Comparison of ENCODE assay signal across 26 cellular contexts in genomic region chr20:57240850-57241429, GRCh38. TPM values are rescaled to one million over a fixed set of nuclear protein-coding genes. Genes with fewer than 3 reads are reported as not detected.
"Had no signal": no experiment of that assay in that cellular context is flagged by ENCODE, and none has a peak within 500 bp of the region (broad histone marks: within the 10 kb centered on the region; RNA-seq: fewer than 3 reads in every experiment).

No MANE protein-coding gene starts in this region.

- DNase-seq: activated CD4-positive, alpha-beta T cell treated with anti-CD3 and anti-CD28 coated beads for 1 hour; activated CD4-positive, alpha-beta T cell treated with anti-CD3 and anti-CD28 coated beads, Interleukin-2, amount 50 U/mL, for 4 hours; activated CD8-positive, alpha-beta memory T cell treated with anti-CD3 and anti-CD28 coated beads for 24 hours; activated CD8-positive, alpha-beta memory T cell treated with anti-CD3 and anti-CD28 coated beads, Interleukin-2, amount 50 U/mL, for 4 hours; activated T-cell treated with anti-CD3 and anti-CD28 coated beads, Interleukin-2, amount 50 U/mL, for 24 hours; cortex of kidney; heart right ventricle; natural killer cell; pancreas; sigmoid colon; stimulated activated CD4-positive, alpha-beta T cell treated with anti-CD3 and anti-CD28 coated beads, Interleukin-15, amount 100 ng/mL, for 24 hours; stimulated activated CD8-positive, alpha-beta memory T cell treated with anti-CD3 and anti-CD28 coated beads, Interleukin-4, amount 100 ng/mL, for 48 hours; stimulated activated naive B cell treated with anti-CD40 and anti-IgM and Interleukin-4, amounts not matched to agents 10 μg/mL and 1 μg/mL and 100 μg/mL, for 72 hours; T-helper 9 cell; testis had no signal

- H3K36me3 ChIP-seq: adrenal gland, ascending aorta, heart right ventricle, pancreas, sigmoid colon had no signal

- H3K9me3 Mint-ChIP-seq: activated T-cell treated with anti-CD3 and anti-CD28 coated beads, Interleukin-2, amount 50 U/mL, for 24 hours; activated T-helper 17 cell treated with anti-CD3 and anti-CD28 coated beads, Interleukin-2, amount 50 U/mL, for 72 hours; natural killer cell had no signal

- ATAC-seq: activated T-helper 17 cell treated with anti-CD3 and anti-CD28 coated beads, Interleukin-2, amount 50 U/mL, for 72 hours; left lobe of liver; natural killer cell; pancreas; stimulated activated naive B cell treated with anti-CD40 and anti-IgM and Interleukin-4, amounts not matched to agents 10 μg/mL and 1 μg/mL and 100 μg/mL, for 72 hours had no signal

- H3K4me1 Mint-ChIP-seq: activated T-helper 17 cell treated with anti-CD3 and anti-CD28 coated beads, Interleukin-2, amount 50 U/mL, for 72 hours; natural killer cell; stimulated activated naive B cell treated with anti-CD40 and anti-IgM and Interleukin-4, amounts not matched to agents 10 μg/mL and 1 μg/mL and 100 μg/mL, for 72 hours had no signal

- H3K27me3 ChIP-seq: adrenal gland, ascending aorta, pancreas, testis had no signal

- H3K27ac Mint-ChIP-seq: activated naive CD8-positive, alpha-beta T cell; activated T-cell treated with anti-CD3 and anti-CD28 coated beads, Interleukin-2, amount 50 U/mL, for 24 hours; activated T-helper 17 cell treated with anti-CD3 and anti-CD28 coated beads, Interleukin-2, amount 50 U/mL, for 72 hours; mesothelial cell of epicardium; natural killer cell; stimulated activated naive B cell treated with anti-CD40 and anti-IgM and Interleukin-4, amounts not matched to agents 10 μg/mL and 1 μg/mL and 100 μg/mL, for 72 hours had no signal

- H3K4me3 ChIP-seq: adrenal gland, ascending aorta, heart right ventricle, pancreas, sigmoid colon, smooth muscle cell, testis had no signal

- H3K27ac ChIP-seq: adrenal gland, ascending aorta, epithelial cell of prostate, heart right ventricle, pancreas, sigmoid colon, testis had no signal

- H3K4me1 ChIP-seq: adrenal gland, ascending aorta, heart right ventricle, pancreas, testis had no signal

- H3K36me3 Mint-ChIP-seq: natural killer cell; stimulated activated naive B cell treated with anti-CD40 and anti-IgM and Interleukin-4, amounts not matched to agents 10 μg/mL and 1 μg/mL and 100 μg/mL, for 72 hours had no signal

- H3K9me3 ChIP-seq: adrenal gland, ascending aorta, heart right ventricle, pancreas, sigmoid colon, testis had no signal

- H3K4me3 Mint-ChIP-seq: activated naive CD8-positive, alpha-beta T cell; activated T-cell treated with anti-CD3 and anti-CD28 coated beads, Interleukin-2, amount 50 U/mL, for 24 hours; activated T-helper 17 cell treated with anti-CD3 and anti-CD28 coated beads, Interleukin-2, amount 50 U/mL, for 72 hours; mesothelial cell of epicardium; natural killer cell; stimulated activated naive B cell treated with anti-CD40 and anti-IgM and Interleukin-4, amounts not matched to agents 10 μg/mL and 1 μg/mL and 100 μg/mL, for 72 hours had no signal

RNA-seq across cellular contexts. Expression of gene BMP7, which starts 25.5 kb away (rescaled TPM):
- total RNA-seq: activated T-helper 17 cell treated with anti-CD3 and anti-CD28 coated beads, Interleukin-2, amount 50 U/mL, for 72 hours; ascending aorta; fibroblast of villous mesenchyme; natural killer cell; pulmonary artery endothelial cell; T-helper 1 cell treated with Interleukin-12 subunit alpha and Interleukin-12 subunit beta and Interleukin-4 antibody, amounts not matched to agents 30 ng/mL and 1 ng/mL, for 36 hours had no signal
